21 cellular contexts compared by ENCODE assay signal in the genomic region with DNA sequence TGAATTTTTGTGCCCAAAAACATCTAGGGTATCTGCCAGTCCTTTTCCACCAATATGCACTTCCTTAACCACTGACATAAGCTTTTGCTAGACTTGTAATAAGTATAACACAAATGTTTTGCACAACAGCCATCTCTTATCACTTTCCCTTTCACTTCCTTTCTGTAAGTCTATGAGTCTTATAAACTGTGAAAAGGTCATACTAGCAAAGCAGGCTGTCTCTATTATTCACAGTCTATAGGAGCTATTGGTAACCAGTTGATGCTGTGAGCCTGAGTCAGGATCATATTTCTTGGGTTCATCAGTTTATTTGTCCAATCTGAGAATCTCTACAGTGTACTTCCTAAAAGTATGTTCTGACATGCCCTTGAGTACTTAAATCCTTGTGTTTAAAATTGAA.
A peak's percentile ranks its signal among the peaks of the same experiment; 100 is the strongest.
DNase-seq lines count a peak whose midpoint lies in the region; ATAC-seq, FAIRE-seq and TF ChIP-seq lines count a peak whose summit lies in the region.
"Had no signal": no experiment of that assay in that cellular context is flagged by ENCODE, and none has a peak within 500 bp of the region (broad histone marks: within the 10 kb centered on the region; RNA-seq: fewer than 3 reads in every experiment).

No MANE protein-coding gene starts in this region.

- intact Hi-C loops in mammary epithelial cell (cut with micrococcal nuclease) (no loop called here), pancreas (cut with DNase I) (no loop called here)

- H3K4me1 ChIP-seq in mammary epithelial cell (ENCODE audit: insufficient read depth, low read length) (no peaks in the 10 kb centered on the region), pancreas (peaks cover 0 to 9% (median 8%) of the 10 kb centered on the region in 3 donors)
- H3K4me1 ChIP-seq: SJSA1, vagina had no signal

- H3K9me3 ChIP-seq in mammary epithelial cell (replicated peaks; ENCODE audit: insufficient read depth, low read length) (no peaks in the 10 kb centered on the region), pancreas (no peaks in the 10 kb centered on the region), WERI-Rb-1 (ENCODE audit: severe bottlenecking) (no peaks in the 10 kb centered on the region)
- H3K9me3 ChIP-seq: esophagus squamous epithelium, vagina had no signal

- no peak for DNase-seq in activated CD4-positive, CD25-positive, alpha-beta regulatory T cell (lab: John Stamatoyannopoulos, UW)
- DNase-seq in Kasumi-1 (lab: John Stamatoyannopoulos, UW) (peak; percentile 9 to 19), mammary epithelial cell (peak; percentile 4), pancreas (no peak), WERI-Rb-1 (no peak)
- DNase-seq: ACHN; activated CD8-positive, alpha-beta memory T cell treated with anti-CD3 and anti-CD28 coated beads for 24 hours; activated gamma-delta T cell; esophagus squamous epithelium; glutamatergic neuron; NCI-H1417 treated with DMSO at 0.1 percent for 48 hours; NCI-H2227 treated with DMSO at 0.1 percent for 48 hours; NK-92 treated with Interleukin-12 subunit alpha and Interleukin-12 subunit beta, amount 100 ng/mL, for 24 hours had no signal

- CTCF ChIA-PET in mammary epithelial cell (lab: Charles Lee; ENCODE audit: low non-redundant PET): no interaction called here

- no peak overlapping the region for H3K9ac ChIP-seq in mammary epithelial cell (ENCODE audit: insufficient read depth, low read length)
- H3K9ac ChIP-seq: KMS-11 had no signal

- no peak for TF ChIP-seq CTCF in mammary epithelial cell (conservative IDR thresholded peaks at IDR 0.05 in 1 of 2, IDR thresholded peaks at IDR 0.05 in 1 of 2; ENCODE audit: extremely low read depth in 1 of 2, insufficient read depth in 1 of 2, low read depth in 1 of 2, low read length in 2 of 2)
- TF ChIP-seq CTCF in pancreas (IDR thresholded peaks at IDR 0.05): no peak
- no peak for TF ChIP-seq CTCF in WERI-Rb-1 (IDR thresholded peaks at IDR 0.05; ENCODE audit: low read depth, low read length)

- H3K27me3 ChIP-seq in mammary epithelial cell (ENCODE audit: insufficient read depth, low read length) (no peaks in the 10 kb centered on the region), pancreas (no peaks in the 10 kb centered on the region), WERI-Rb-1 (ENCODE audit: insufficient read depth, low read depth, severe bottlenecking) (no peaks in the 10 kb centered on the region)
- H3K27me3 ChIP-seq: esophagus squamous epithelium, SJSA1, vagina had no signal

- H3K27ac ChIP-seq in mammary epithelial cell (ENCODE audit: insufficient read depth, low read depth, low read length) (no peak overlapping the region), pancreas (no peak overlapping the region), WERI-Rb-1 (no peak overlapping the region)
- H3K27ac ChIP-seq: esophagus squamous epithelium, HL-60, KMS-11, SJSA1, vagina had no signal

- H3K79me2 ChIP-seq in mammary epithelial cell (ENCODE audit: insufficient read depth, low read length): no peaks in the 10 kb centered on the region

- dilution Hi-C loops in mammary epithelial cell (cut with HindIII; ENCODE audit: low sequenced_read_pairs): no loop called here

- no peaks in the 10 kb centered on the region for H4K20me1 ChIP-seq in mammary epithelial cell (ENCODE audit: insufficient read depth, low read length)

- in situ Hi-C loops in mammary epithelial cell (cut with MboI; ENCODE audit: low sequenced_read_pairs in 2 of 2): no loop called here

- no peak overlapping the region for H2AFZ ChIP-seq in mammary epithelial cell (ENCODE audit: low read depth, low read length)

- ATAC-seq in activated CD4-positive, CD25-positive, alpha-beta regulatory T cell treated with anti-CD3 and anti-CD28 coated beads, Interleukin-2, amount 50 U/mL, for 24 hours: peak; percentile 78 to 85
- ATAC-seq in pancreas: peak; percentile 28 to 49 (median 38)
- no peak for ATAC-seq in HG02885 (IDR thresholded peaks at IDR 0.05; ENCODE audit: poor library complexity, unreplicated experiment)
- no peak for ATAC-seq in HG02678 (IDR thresholded peaks at IDR 0.05; ENCODE audit: unreplicated experiment)

- FAIRE-seq in pancreas (lab: Jason Lieb, UNC): no peak
- FAIRE-seq: GM12892 had no signal

- H3K4me3 ChIP-seq in mammary epithelial cell (replicated peaks in 1 of 3; ENCODE audit: insufficient read depth in 1 of 3, low read depth in 2 of 3, low read length in 3 of 3): no peak overlapping the region
- no peak overlapping the region for H3K4me3 ChIP-seq in pancreas
- H3K4me3 ChIP-seq in WERI-Rb-1 (ENCODE audit: low read depth, low read length): no peak overlapping the region
- H3K4me3 ChIP-seq: esophagus squamous epithelium, SJSA1, vagina had no signal

- no peaks in the 10 kb centered on the region for H3K36me3 ChIP-seq in mammary epithelial cell (ENCODE audit: insufficient read depth, low read length)
- H3K36me3 ChIP-seq in pancreas: no peaks in the 10 kb centered on the region
- no peaks in the 10 kb centered on the region for H3K36me3 ChIP-seq in WERI-Rb-1
- H3K36me3 ChIP-seq: esophagus squamous epithelium, SJSA1, vagina had no signal

- H3K4me2 ChIP-seq in mammary epithelial cell (ENCODE audit: insufficient read depth, low read depth, low read length): no peak overlapping the region
- H3K4me2 ChIP-seq: KMS-11 had no signal

- BruUV-seq in mammary epithelial cell (replicated peaks; lab: Mats Ljungman, UMichigan): no TSS peak

Comparison
In these comparisons a context has a peak if more than half of its experiments do, and no peak if none do; other contexts are left out.
1. ATAC-seq: peak in activated CD4-positive, CD25-positive, alpha-beta regulatory T cell treated with anti-CD3 and anti-CD28 coated beads, Interleukin-2, amount 50 U/mL, for 24 hours (2 of 2) and pancreas (4 of 4); none in HG02885 (single experiment) and HG02678 (single experiment).
2. DNase-seq: peak in Kasumi-1 (2 of 2) and mammary epithelial cell (single experiment); none in activated CD4-positive, CD25-positive, alpha-beta regulatory T cell (0 of 4), pancreas (0 of 6) and WERI-Rb-1 (single experiment).